26 cellular contexts compared by ENCODE assay signal in the genomic region with DNA sequence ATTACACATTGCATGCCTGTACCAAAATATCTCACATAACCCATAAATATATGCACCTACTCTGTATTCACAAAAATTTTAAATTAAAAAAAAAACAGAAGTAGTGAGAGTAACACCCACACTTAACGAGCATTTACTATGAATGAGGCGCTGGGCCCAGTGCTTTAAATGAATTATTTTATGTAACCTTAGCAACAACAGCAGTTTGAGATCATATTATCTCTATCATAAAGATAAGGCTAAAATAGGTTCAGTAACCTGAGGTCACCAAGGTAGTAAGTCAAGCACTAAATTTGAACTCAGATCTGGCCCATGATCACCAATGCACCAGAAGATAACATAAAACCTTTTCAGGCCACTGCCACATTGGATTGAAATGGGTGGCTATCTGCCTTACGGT. TPM values are rescaled to one million over a fixed set of nuclear protein-coding genes. Genes with fewer than 3 reads are reported as not detected.
DNase-seq lines count a peak whose midpoint lies in the region; ATAC-seq and TF ChIP-seq lines count a peak whose summit lies in the region.
"Had no signal": no experiment of that assay in that cellular context is flagged by ENCODE, and none has a peak within 500 bp of the region (broad histone marks: within the 10 kb centered on the region; RNA-seq: fewer than 3 reads in every experiment).

No MANE protein-coding gene starts in this region.

- H3K36me3 ChIP-seq in mucosa of descending colon (ENCODE audit: low read depth): no peaks in the 10 kb centered on the region
- H3K36me3 ChIP-seq: BE2C had no signal

- H3K9me3 ChIP-seq in mucosa of descending colon: no peaks in the 10 kb centered on the region
- H3K9me3 ChIP-seq: A549, BE2C, Caco-2 had no signal

- H3K4me3 ChIP-seq in mucosa of descending colon: no peak overlapping the region
- H3K4me3 ChIP-seq: A549; BLaER1; BLaER1 treated with 17β-estradiol and CSF1 and Interleukin-3, amounts not matched to agents 10 nM and 100 nM had no signal

- peak; percentile 61 for ATAC-seq in left colon
- ATAC-seq in mucosa of descending colon: peak; percentile 60
- ATAC-seq: A549; CD8-positive, alpha-beta T cell had no signal

- DNase-seq in left colon (no peak), mucosa of descending colon (no peak), NCI-H2029 treated with DMSO at 0.1 percent for 48 hours (lab: John Stamatoyannopoulos, UW) (no peak), ACHN (no peak)
- DNase-seq: 8988T; AML-193; BE2C; C1 segment of cervical spinal cord; Caco-2; Calu3; CD4-positive, alpha-beta memory T cell; CD4-positive, alpha-beta T cell; CD4-positive, CD25-positive, alpha-beta regulatory T cell; CD8-positive, alpha-beta memory T cell; CD8-positive, alpha-beta T cell; COR-L47; DMS 273 treated with DMSO at 0.1 percent for 48 hours; DMS153; DMS79; DMS79 treated with DMSO at 0.1 percent for 48 hours; DND-41; EL had no signal

- intact Hi-C loops in left colon (cut with DNase I, micrococcal nuclease) (no loop called here), mucosa of descending colon (cut with DNase I, micrococcal nuclease) (no loop called here)

- in situ Hi-C loops in ACHN (cut with HindIII; ENCODE audit: low pct_ligation_motif_present, low pct_unique_long_range_greater_than_20kb, low sequenced_read_pairs): no loop called here

- TF ChIP-seq CTCF in mucosa of descending colon (IDR thresholded peaks at IDR 0.05): no peak

- peaks cover 7% of the 10 kb centered on the region for H3K4me1 ChIP-seq in mucosa of descending colon (ENCODE audit: low read depth)
- H3K4me1 ChIP-seq: A549; BE2C; BLaER1; BLaER1 treated with 17β-estradiol and CSF1 and Interleukin-3, amounts not matched to agents 10 nM and 100 nM had no signal

RNA-seq across cellular contexts. Expression of gene PROM1, which starts 5.3 kb away (rescaled TPM):
- total RNA-seq in left colon (100 to 1,000 TPM in 1 of 2 donors, 10 to 100 TPM in 1; 84.1 to 121 TPM), mucosa of descending colon (100 to 1,000 TPM in 1 of 3 donors, 10 to 100 TPM in 2; 52.0 to 136 (median 69.6) TPM)
- total RNA-seq: B cell; CD4-positive, alpha-beta memory T cell; CD4-positive, alpha-beta T cell; CD8-positive, alpha-beta T cell had no signal
